Comparison of ENCODE assay signal across 13 cellular contexts in the genomic region with DNA sequence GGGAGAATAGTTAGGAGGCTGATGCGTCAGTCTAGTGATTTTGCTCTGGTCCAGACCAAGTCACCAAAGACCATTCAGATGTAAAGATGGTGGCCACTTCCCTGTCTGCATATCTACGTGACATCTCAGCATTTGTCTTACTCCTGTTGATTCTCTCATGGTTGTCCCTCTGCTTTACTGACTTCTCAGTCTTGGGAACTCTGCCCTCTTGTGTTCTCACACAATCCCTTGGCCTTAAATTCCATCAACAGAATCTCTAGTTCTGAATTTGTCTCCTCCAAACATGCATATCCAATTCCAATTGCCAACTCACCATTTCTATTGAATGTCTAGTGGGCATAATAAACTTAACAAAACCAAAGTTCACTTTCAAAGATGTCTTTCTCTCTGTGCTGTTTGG.
A peak's percentile ranks its signal among the peaks of the same experiment; 100 is the strongest.
DNase-seq lines count a peak whose midpoint lies in the region; ATAC-seq and TF ChIP-seq lines count a peak whose summit lies in the region.
"Had no signal": no experiment of that assay in that cellular context is flagged by ENCODE, and none has a peak within 500 bp of the region (broad histone marks: within the 10 kb centered on the region; RNA-seq: fewer than 3 reads in every experiment).

No MANE protein-coding gene starts in this region.

- peak; percentile 12 for TF ChIP-seq CTCF in GM12865 (IDR thresholded peaks at IDR 0.05; ENCODE audit: insufficient read depth, low read depth, low read length, missing control alignments)
- TF ChIP-seq CTCF in Loucy (conservative IDR thresholded peaks at IDR 0.05; ENCODE audit: low read length) = peak; percentile 21; the same call in 1 of the 2 replicates
- TF ChIP-seq CTCF in cardiac fibroblast (IDR thresholded peaks at IDR 0.05; ENCODE audit: low read depth, low read length) = no peak

- H3K9me3 Mint-ChIP-seq in activated T-helper 17 cell treated with anti-CD3 and anti-CD28 coated beads, Interleukin-2, amount 50 U/mL, for 72 hours = no peaks in the 10 kb centered on the region

- no peaks in the 10 kb centered on the region for H3K79me2 ChIP-seq in Loucy (ENCODE audit: insufficient read depth, low read length)

- peaks cover 11% of the 10 kb centered on the region for H3K27me3 Mint-ChIP-seq in activated T-helper 17 cell treated with anti-CD3 and anti-CD28 coated beads, Interleukin-2, amount 50 U/mL, for 72 hours
- H3K27me3 Mint-ChIP-seq: activated CD4-positive, alpha-beta T cell treated with anti-CD3 and anti-CD28 coated beads for 36 hours had no signal

- H3K36me3 ChIP-seq in Loucy (ENCODE audit: insufficient read depth, low read length) = no peaks in the 10 kb centered on the region
- H3K36me3 ChIP-seq: left ventricle myocardium inferior, neutrophil had no signal

- H3K4me3 ChIP-seq in GM12865 (ENCODE audit: low read depth, low read length) = no peak overlapping the region
- no peak overlapping the region for H3K4me3 ChIP-seq in Loucy (ENCODE audit: low read length, poor library complexity, severe bottlenecking)
- H3K4me3 ChIP-seq in cardiac fibroblast (replicated peaks in 1 of 2; ENCODE audit: low read depth in 2 of 2, low read length in 2 of 2) = no peak overlapping the region
- H3K4me3 ChIP-seq: left ventricle myocardium inferior had no signal

- DNase-seq in GM12865 (ENCODE audit: low read depth) = peak; percentile 5
- peak; percentile 4 to 27 for DNase-seq in cardiac fibroblast (ENCODE audit: low read depth in 2 of 2)
- peak; percentile 28 for DNase-seq in myocyte (ENCODE audit: low read depth)
- DNase-seq: activated CD4-positive, alpha-beta T cell treated with anti-CD3 and anti-CD28 coated beads for 36 hours; DMS79 treated with DMSO at 0.1 percent for 48 hours; left ventricle myocardium inferior; SHP77 treated with DMSO at 0.1 percent for 48 hours; stimulated activated CD8-positive, alpha-beta memory T cell treated with anti-CD3 and anti-CD28 coated beads, Interleukin-4, amount 100 ng/mL, for 48 hours had no signal

- no peaks in the 10 kb centered on the region for H3K4me1 Mint-ChIP-seq in activated T-helper 17 cell treated with anti-CD3 and anti-CD28 coated beads, Interleukin-2, amount 50 U/mL, for 72 hours
- H3K4me1 Mint-ChIP-seq: activated CD4-positive, alpha-beta T cell treated with anti-CD3 and anti-CD28 coated beads for 36 hours had no signal

- H3K27ac Mint-ChIP-seq in activated T-helper 17 cell treated with anti-CD3 and anti-CD28 coated beads, Interleukin-2, amount 50 U/mL, for 72 hours = no peak overlapping the region
- H3K27ac Mint-ChIP-seq: activated CD4-positive, alpha-beta T cell treated with anti-CD3 and anti-CD28 coated beads for 36 hours had no signal

- H2AFZ ChIP-seq in Loucy (ENCODE audit: low read length) = no peak overlapping the region

- no peaks in the 10 kb centered on the region for H3K36me3 Mint-ChIP-seq in activated T-helper 17 cell treated with anti-CD3 and anti-CD28 coated beads, Interleukin-2, amount 50 U/mL, for 72 hours (ENCODE audit: low read depth)

- no peaks in the 10 kb centered on the region for H3K9me3 ChIP-seq in Loucy (ENCODE audit: insufficient read depth, low read depth, low read length)
- H3K9me3 ChIP-seq: left ventricle myocardium inferior, neutrophil had no signal

- no peaks in the 10 kb centered on the region for H3F3A ChIP-seq in Loucy (ENCODE audit: low read depth)

- no peak overlapping the region for H3K4me2 ChIP-seq in Loucy (ENCODE audit: low read depth, low read length, poor library complexity, severe bottlenecking)

- ATAC-seq in activated T-helper 17 cell treated with anti-CD3 and anti-CD28 coated beads, Interleukin-2, amount 50 U/mL, for 72 hours (replicated peaks) = no peak
- ATAC-seq in GM21825 (IDR thresholded peaks at IDR 0.05; ENCODE audit: unreplicated experiment) = no peak
- ATAC-seq in GM21381 (IDR thresholded peaks at IDR 0.05; ENCODE audit: unreplicated experiment) = no peak
- ATAC-seq: activated CD4-positive, alpha-beta T cell treated with anti-CD3 and anti-CD28 coated beads for 36 hours had no signal

- H3K27me3 ChIP-seq in Loucy (ENCODE audit: insufficient read depth, low read length, poor library complexity, severe bottlenecking) = no peaks in the 10 kb centered on the region
- H3K27me3 ChIP-seq: neutrophil had no signal

- H3K9ac ChIP-seq in Loucy (ENCODE audit: low read depth, low read length, poor library complexity, severe bottlenecking) = no peak overlapping the region

- no peaks in the 10 kb centered on the region for H3K4me1 ChIP-seq in Loucy (ENCODE audit: insufficient read depth, low read length, poor library complexity, severe bottlenecking)
- H3K4me1 ChIP-seq: left ventricle myocardium inferior had no signal

- no peaks in the 10 kb centered on the region for H4K20me1 ChIP-seq in Loucy (ENCODE audit: insufficient read depth, low read length, poor library complexity, severe bottlenecking)

- no peak overlapping the region for H3K4me3 Mint-ChIP-seq in activated T-helper 17 cell treated with anti-CD3 and anti-CD28 coated beads, Interleukin-2, amount 50 U/mL, for 72 hours
- H3K4me3 Mint-ChIP-seq: activated CD4-positive, alpha-beta T cell treated with anti-CD3 and anti-CD28 coated beads for 36 hours had no signal

- no peaks in the 10 kb centered on the region for H3K9me2 ChIP-seq in Loucy (replicated peaks; ENCODE audit: low read depth, low read length)
